Comparison of ENCODE assay signal across 1 cellular context in genomic region chr1:147599362-147600118, GRCh38.
TF ChIP-seq lines count a peak whose summit lies in the region.

No MANE protein-coding gene starts in this region.

TF ChIP-seq in HepG2, 621 proteins besides CTCF, POLR2A, EP300 and RAD21 (continued from another document):
- no peak for TF ChIP-seq TRIM22 (IDR thresholded peaks at IDR 0.05)
- TF ChIP-seq ZNF615 (CRISPR knock-in tag; IDR thresholded peaks at IDR 0.05; ENCODE audit: borderline replicate concordance), result no peak
- TF ChIP-seq SALL2 (CRISPR knock-in tag; IDR thresholded peaks at IDR 0.05), result peak; percentile 33; the same call in 1 of the 2 replicates
- no peak for TF ChIP-seq ZNF549 (CRISPR knock-in tag; IDR thresholded peaks at IDR 0.05)
- peak; percentile 42; the same call in 1 of the 2 replicates for TF ChIP-seq PATZ1 (CRISPR knock-in tag; IDR thresholded peaks at IDR 0.05)
- TF ChIP-seq ZNF878 (CRISPR knock-in tag; IDR thresholded peaks at IDR 0.05), result no peak
- TF ChIP-seq ATF3 (CRISPR knock-in tag; IDR thresholded peaks at IDR 0.05), result no peak
- no peak for TF ChIP-seq RBM22 (optimal IDR thresholded peaks at IDR 0.05; ENCODE audit: low read length)
- TF ChIP-seq ZMYM4 (CRISPR knock-in tag; IDR thresholded peaks at IDR 0.05), result peak; percentile 64; the same call in 1 of the 2 replicates
- no peak for TF ChIP-seq TFE3 (CRISPR knock-in tag; IDR thresholded peaks at IDR 0.05)
- TF ChIP-seq HOXD1 (CRISPR knock-in tag; IDR thresholded peaks at IDR 0.05), result no peak; the same call in 1 of the 2 replicates
- TF ChIP-seq KDM6A (CRISPR knock-in tag; IDR thresholded peaks at IDR 0.05; ENCODE audit: low read depth), result no peak
- TF ChIP-seq NCOR1 (IDR thresholded peaks at IDR 0.05; ENCODE audit: borderline replicate concordance, low read length), result no peak
- TF ChIP-seq ZNF552 (CRISPR knock-in tag; IDR thresholded peaks at IDR 0.05; ENCODE audit: borderline replicate concordance), result no peak
- TF ChIP-seq RNF219 (CRISPR knock-in tag; IDR thresholded peaks at IDR 0.05), result no peak
- TF ChIP-seq NBN (conservative IDR thresholded peaks at IDR 0.05), result no peak
- TF ChIP-seq FOSL1 (CRISPR knock-in tag; IDR thresholded peaks at IDR 0.05; ENCODE audit: borderline replicate concordance), result no peak
- 0 out of 2 replicates have a peak, but pooled peaks have one; percentile 13 for TF ChIP-seq ZNF619 (CRISPR knock-in tag; IDR thresholded peaks at IDR 0.05)
- no peak for TF ChIP-seq THYN1 (CRISPR knock-in tag; IDR thresholded peaks at IDR 0.05; ENCODE audit: borderline replicate concordance, low read depth)
- no peak for TF ChIP-seq ATRX (CRISPR knock-in tag; IDR thresholded peaks at IDR 0.05; ENCODE audit: borderline replicate concordance)
- no peak for TF ChIP-seq PAF1 (CRISPR knock-in tag; IDR thresholded peaks at IDR 0.05)
- no peak for TF ChIP-seq ZNF670 (CRISPR knock-in tag; IDR thresholded peaks at IDR 0.05; ENCODE audit: borderline replicate concordance)
- TF ChIP-seq HES4 (CRISPR knock-in tag; IDR thresholded peaks at IDR 0.05; ENCODE audit: borderline replicate concordance), result peak; percentile 38; the same call in 1 of the 2 replicates
- TF ChIP-seq SRSF1 (optimal IDR thresholded peaks at IDR 0.05; ENCODE audit: low read depth, low read length), result peak; percentile 74
- TF ChIP-seq NFRKB (IDR thresholded peaks at IDR 0.05), result no peak
- no peak for TF ChIP-seq JUN (CRISPR knock-in tag; IDR thresholded peaks at IDR 0.05)
- TF ChIP-seq ZNF281 (CRISPR knock-in tag; IDR thresholded peaks at IDR 0.05; ENCODE audit: borderline replicate concordance), result peak; percentile 67
- no peak for TF ChIP-seq HOMEZ (CRISPR knock-in tag; IDR thresholded peaks at IDR 0.05; ENCODE audit: low read depth)
- TF ChIP-seq PBX3 (CRISPR knock-in tag; IDR thresholded peaks at IDR 0.05; ENCODE audit: borderline replicate concordance), result no peak
- no peak for TF ChIP-seq ZNF75D (CRISPR knock-in tag; IDR thresholded peaks at IDR 0.05; ENCODE audit: borderline replicate concordance)
